ENCODE assay signal across 22 cellular contexts in genomic region chr1:2814511-2815075, GRCh38. TPM values are rescaled to one million over a fixed set of nuclear protein-coding genes. Genes with fewer than 3 reads are reported as not detected.
DNase-seq lines count a peak whose midpoint lies in the region; ATAC-seq and TF ChIP-seq lines count a peak whose summit lies in the region.
"Had no signal": no experiment of that assay in that cellular context is flagged by ENCODE, and none has a peak within 500 bp of the region (broad histone marks: within the 10 kb centered on the region; RNA-seq: fewer than 3 reads in every experiment).

No MANE protein-coding gene starts in this region.

- peaks cover 68% of the 10 kb centered on the region for H3K27me3 ChIP-seq in left ventricle myocardium inferior (ENCODE audit: low read depth)
- peaks cover 0 to 10% (median 9%) of the 10 kb centered on the region in 3 donors for H3K27me3 ChIP-seq in psoas muscle (ENCODE audit: insufficient read depth in 3 of 3, low read length in 2 of 3)
- H3K27me3 ChIP-seq: BE2C had no signal

- DNase-seq in Right ventricle myocardium superior = peak; percentile 25
- DNase-seq in left ventricle myocardium inferior = no peak
- peak; percentile 46 for DNase-seq in natural killer cell treated with Interleukin-12 subunit alpha and Interleukin-12 subunit beta and Interleukin-15 and Interleukin-18, amount 100 ng/mL, for 72 hours (ENCODE audit: low spot score)
- no peak for DNase-seq in natural killer cell
- peak; percentile 1 to 26 for DNase-seq in psoas muscle
- DNase-seq in MV-4-11 (lab: John Stamatoyannopoulos, UW) = no peak
- DNase-seq: 8988T; ACHN; AML-193; BE2C; CD4-positive, alpha-beta T cell; CD8-positive, alpha-beta memory T cell; DMS53; DMS79 treated with DMSO at 0.1 percent for 48 hours; GF-D8; H9 had no signal

- TF ChIP-seq CTCF in left ventricle myocardium inferior (IDR thresholded peaks at IDR 0.05; ENCODE audit: borderline replicate concordance) (no peak), natural killer cell (IDR thresholded peaks at IDR 0.05) (no peak), psoas muscle (IDR thresholded peaks at IDR 0.05) (no peak)

- H3K4me3 ChIP-seq in left ventricle myocardium inferior (no peak overlapping the region), psoas muscle (no peak overlapping the region)
- H3K4me3 ChIP-seq: A549; BLaER1 treated with 17β-estradiol and CSF1 and Interleukin-3, amounts not matched to agents 10 nM and 100 nM; GM23338 had no signal

- no peaks in the 10 kb centered on the region for H3K36me3 Mint-ChIP-seq in natural killer cell treated with Interleukin-12 subunit alpha and Interleukin-12 subunit beta and Interleukin-15 and Interleukin-18, amount 100 ng/mL, for 72 hours
- H3K36me3 Mint-ChIP-seq in natural killer cell = no peaks in the 10 kb centered on the region
- H3K36me3 Mint-ChIP-seq: CD14-positive monocyte; CD8-positive, alpha-beta memory T cell had no signal

- intact Hi-C loops in Right ventricle myocardium superior (cut with DNase I) (no loop called here), left ventricle myocardium inferior (cut with micrococcal nuclease) (no loop called here), natural killer cell (cut with micrococcal nuclease) (no loop called here), psoas muscle (cut with DNase I) (no loop called here)

- H3K9me3 ChIP-seq in left ventricle myocardium inferior (replicated peaks) (peaks cover 18% of the 10 kb centered on the region), psoas muscle (peaks cover 5% of the 10 kb centered on the region)
- H3K9me3 ChIP-seq: A549, BE2C had no signal

- H3K4me1 ChIP-seq in left ventricle myocardium inferior (no peaks in the 10 kb centered on the region), psoas muscle (no peaks in the 10 kb centered on the region)
- H3K4me1 ChIP-seq: A549, BE2C had no signal

- WGBS in psoas muscle, 3 donors = 79 to 82% (median 80%) methylated on average over 24 of the region's 24 CpGs

- no peak overlapping the region for H3K4me3 Mint-ChIP-seq in natural killer cell treated with Interleukin-12 subunit alpha and Interleukin-12 subunit beta and Interleukin-15 and Interleukin-18, amount 100 ng/mL, for 72 hours
- H3K4me3 Mint-ChIP-seq in natural killer cell = no peak overlapping the region
- H3K4me3 Mint-ChIP-seq: CD14-positive monocyte; CD4-positive, alpha-beta T cell; CD8-positive, alpha-beta memory T cell; GM23338; H9 had no signal

- ATAC-seq in Right ventricle myocardium superior (ENCODE audit: poor library complexity) (no peak), natural killer cell (no peak), psoas muscle (no peak)
- no peak for ATAC-seq in natural killer cell treated with Interleukin-12 subunit alpha and Interleukin-12 subunit beta and Interleukin-15 and Interleukin-18, amount 100 ng/mL, for 72 hours
- ATAC-seq: A549, GM23338, HCT116 had no signal

- no peaks in the 10 kb centered on the region for H3K9me3 Mint-ChIP-seq in natural killer cell treated with Interleukin-12 subunit alpha and Interleukin-12 subunit beta and Interleukin-15 and Interleukin-18, amount 100 ng/mL, for 72 hours
- no peaks in the 10 kb centered on the region for H3K9me3 Mint-ChIP-seq in natural killer cell
- H3K9me3 Mint-ChIP-seq: CD4-positive, alpha-beta T cell; CD8-positive, alpha-beta memory T cell had no signal

- H3K36me3 ChIP-seq in left ventricle myocardium inferior = no peaks in the 10 kb centered on the region
- H3K36me3 ChIP-seq in psoas muscle (ENCODE audit: insufficient read depth in 1 of 2, low read depth in 1 of 2) = no peaks in the 10 kb centered on the region
- H3K36me3 ChIP-seq: BE2C; BLaER1 treated with 17β-estradiol and CSF1 and Interleukin-3, amounts not matched to agents 10 nM and 100 nM had no signal

- H3K27me3 Mint-ChIP-seq in natural killer cell treated with Interleukin-12 subunit alpha and Interleukin-12 subunit beta and Interleukin-15 and Interleukin-18, amount 100 ng/mL, for 72 hours = no peaks in the 10 kb centered on the region
- H3K27me3 Mint-ChIP-seq in natural killer cell (ENCODE audit: low read depth in 2 of 2) = peaks cover 0 to 3% of the 10 kb centered on the region in 2 donors
- H3K27me3 Mint-ChIP-seq: CD4-positive, alpha-beta T cell had no signal

- H3K27ac ChIP-seq in left ventricle myocardium inferior (replicated peaks) (no peak overlapping the region), psoas muscle (no peak overlapping the region)
- H3K27ac ChIP-seq: A549; BLaER1 treated with 17β-estradiol and CSF1 and Interleukin-3, amounts not matched to agents 10 nM and 100 nM had no signal

- no peaks in the 10 kb centered on the region for H3K4me1 Mint-ChIP-seq in natural killer cell treated with Interleukin-12 subunit alpha and Interleukin-12 subunit beta and Interleukin-15 and Interleukin-18, amount 100 ng/mL, for 72 hours (ENCODE audit: low read depth in 2 of 2)
- H3K4me1 Mint-ChIP-seq in natural killer cell = no peaks in the 10 kb centered on the region
- H3K4me1 Mint-ChIP-seq: CD14-positive monocyte; CD8-positive, alpha-beta memory T cell; GM23338; H9 had no signal

- no peak overlapping the region for H3K27ac Mint-ChIP-seq in natural killer cell treated with Interleukin-12 subunit alpha and Interleukin-12 subunit beta and Interleukin-15 and Interleukin-18, amount 100 ng/mL, for 72 hours
- H3K27ac Mint-ChIP-seq in natural killer cell = no peak overlapping the region
- H3K27ac Mint-ChIP-seq: CD14-positive monocyte; CD4-positive, alpha-beta T cell; CD8-positive, alpha-beta memory T cell; GM23338; H9 had no signal

RNA-seq across cellular contexts. Expression of gene TTC34, which starts 13.1 kb away (rescaled TPM):
- total RNA-seq in Right ventricle myocardium superior = 0.56 TPM
- total RNA-seq in left ventricle myocardium inferior = 0.91 TPM
- under 1 TPM; 0.40 to 0.56 TPM for total RNA-seq in natural killer cell treated with Interleukin-12 subunit alpha and Interleukin-12 subunit beta and Interleukin-15 and Interleukin-18, amount 100 ng/mL, for 72 hours
- 1 to 10 TPM in 2 of 3 donors, under 1 TPM in 1; 0.80 to 1.4 (median 1.2) TPM for total RNA-seq in natural killer cell
- total RNA-seq in psoas muscle = under 1 TPM; 0.04 to 0.15 (median 0.06) TPM
- polyA plus RNA-seq in psoas muscle = under 1 TPM; 0.01 to 0.03 (median 0.01) TPM
- total RNA-seq: Daoy had no signal

Comparison
In these comparisons a context has a peak if more than half of its experiments do, and no peak if none do; other contexts are left out.
1. DNase-seq: peak in Right ventricle myocardium superior (single experiment), natural killer cell treated with Interleukin-12 subunit alpha and Interleukin-12 subunit beta and Interleukin-15 and Interleukin-18, amount 100 ng/mL, for 72 hours (single experiment) and psoas muscle (2 of 2); none in left ventricle myocardium inferior (single experiment), natural killer cell (single experiment) and MV-4-11 (single experiment).